9 cellular contexts compared by ENCODE assay signal in genomic region chr20:29878281-29878741, GRCh38.
DNase-seq lines count a peak whose midpoint lies in the region; ATAC-seq and TF ChIP-seq lines count a peak whose summit lies in the region.
"Had no signal": no experiment of that assay in that cellular context is flagged by ENCODE, and none has a peak within 500 bp of the region (broad histone marks: within the 10 kb centered on the region; RNA-seq: fewer than 3 reads in every experiment).

No MANE protein-coding gene starts in this region.

- TF ChIP-seq CTCF in epithelial cell of esophagus (IDR thresholded peaks at IDR 0.05; ENCODE audit: insufficient read depth, low read depth, low read length, missing control alignments) = no peak

- no peaks in the 10 kb centered on the region for H3K4me1 Mint-ChIP-seq in stimulated activated naive CD8-positive, alpha-beta T cell treated with anti-CD3 and anti-CD28 coated beads, Interleukin-15, amount 100 ng/mL, for 72 hours

- DNase-seq in activated CD8-positive, alpha-beta memory T cell treated with anti-CD3 and anti-CD28 coated beads, Interleukin-2, amount 50 U/mL, for 48 hours = peak; percentile 57
- DNase-seq in activated CD8-positive, alpha-beta memory T cell treated with anti-CD3 and anti-CD28 coated beads for 24 hours = no peak
- peak; percentile 55 for DNase-seq in NCI-H510A (lab: John Stamatoyannopoulos, UW)
- peak; percentile 27 for DNase-seq in epithelial cell of esophagus (ENCODE audit: low read depth)
- DNase-seq in stimulated activated naive CD8-positive, alpha-beta T cell treated with anti-CD3 and anti-CD28 coated beads, Interleukin-15, amount 100 ng/mL, for 72 hours = no peak
- DNase-seq in activated gamma-delta T cell treated with Interleukin-2 at 50 U/mL for 16 hours = no peak
- no peak for DNase-seq in T-helper 9 cell
- no peak for DNase-seq in ACHN

- peak; percentile 57 for ATAC-seq in stimulated activated naive CD8-positive, alpha-beta T cell treated with anti-CD3 and anti-CD28 coated beads, Interleukin-15, amount 100 ng/mL, for 72 hours

- in situ Hi-C loops in ACHN (cut with HindIII; ENCODE audit: low pct_ligation_motif_present, low pct_unique_long_range_greater_than_20kb, low sequenced_read_pairs) = no loop called here

- peaks cover 30 to 65% of the 10 kb centered on the region in 2 donors for H3K9me3 Mint-ChIP-seq in stimulated activated naive CD8-positive, alpha-beta T cell treated with anti-CD3 and anti-CD28 coated beads, Interleukin-15, amount 100 ng/mL, for 72 hours

- H3K27ac Mint-ChIP-seq in stimulated activated naive CD8-positive, alpha-beta T cell treated with anti-CD3 and anti-CD28 coated beads, Interleukin-15, amount 100 ng/mL, for 72 hours = no peak overlapping the region

- no peaks in the 10 kb centered on the region for H3K27me3 Mint-ChIP-seq in stimulated activated naive CD8-positive, alpha-beta T cell treated with anti-CD3 and anti-CD28 coated beads, Interleukin-15, amount 100 ng/mL, for 72 hours

- H3K4me3 Mint-ChIP-seq in stimulated activated naive CD8-positive, alpha-beta T cell treated with anti-CD3 and anti-CD28 coated beads, Interleukin-15, amount 100 ng/mL, for 72 hours = peak overlapping the region in 1 of 2 donors; percentile 52

- H3K4me3 ChIP-seq in epithelial cell of esophagus (ENCODE audit: low read length) = no peak overlapping the region
- H3K4me3 ChIP-seq: BLaER1 treated with 17β-estradiol and CSF1 and Interleukin-3, amounts not matched to agents 10 nM and 100 nM had no signal

Comparison
In these comparisons a context has a peak if more than half of its experiments do, and no peak if none do; other contexts are left out.
1. DNase-seq: peak in activated CD8-positive, alpha-beta memory T cell treated with anti-CD3 and anti-CD28 coated beads, Interleukin-2, amount 50 U/mL, for 48 hours (single experiment), NCI-H510A (single experiment) and epithelial cell of esophagus (single experiment); none in activated CD8-positive, alpha-beta memory T cell treated with anti-CD3 and anti-CD28 coated beads for 24 hours (single experiment), stimulated activated naive CD8-positive, alpha-beta T cell treated with anti-CD3 and anti-CD28 coated beads, Interleukin-15, amount 100 ng/mL, for 72 hours (0 of 2), activated gamma-delta T cell treated with Interleukin-2 at 50 U/mL for 16 hours (single experiment), T-helper 9 cell (single experiment) and ACHN (single experiment).